ENCODE assay signal across 29 cellular contexts in genomic region chr3:99188936-99189335, GRCh38.
DNase-seq lines count a peak whose midpoint lies in the region; TF ChIP-seq lines count a peak whose summit lies in the region.
"Had no signal": no experiment of that assay in that cellular context is flagged by ENCODE, and none has a peak within 500 bp of the region (broad histone marks: within the 10 kb centered on the region; RNA-seq: fewer than 3 reads in every experiment).

No MANE protein-coding gene starts in this region.

- no peaks in the 10 kb centered on the region for H3K27me3 ChIP-seq in A673 (replicated peaks; ENCODE audit: insufficient read depth, low read depth, low read length, poor library complexity)
- H3K27me3 ChIP-seq: BE2C; BLaER1; BLaER1 treated with 17β-estradiol and CSF1 and Interleukin-3, amounts not matched to agents 10 nM and 100 nM had no signal

- no peak overlapping the region for H3K4me2 ChIP-seq in OCI-LY7 (ENCODE audit: low read length)
- H3K4me2 ChIP-seq: A549; BLaER1; BLaER1 treated with 17β-estradiol and CSF1 and Interleukin-3, amounts not matched to agents 10 nM and 100 nM had no signal

- H3K9me3 ChIP-seq in A673 (ENCODE audit: low read depth, low read length, poor library complexity, severe bottlenecking) (no peaks in the 10 kb centered on the region), SK-N-MC (ENCODE audit: low read depth, low read length) (no peaks in the 10 kb centered on the region; the same call in 1 of the 2 replicates), OCI-LY7 (ENCODE audit: low read length) (no peaks in the 10 kb centered on the region)
- H3K9me3 ChIP-seq: A549; BE2C; BLaER1; BLaER1 treated with 17β-estradiol and CSF1 and Interleukin-3, amounts not matched to agents 10 nM and 100 nM; Caco-2 had no signal

- H3K27ac ChIP-seq in A673 (ENCODE audit: low read depth, low read length, poor library complexity, severe bottlenecking) (peak overlapping the region; percentile 76), SK-N-MC (peak overlapping the region; percentile 92), OCI-LY7 (ENCODE audit: low read depth, low read length, poor library complexity, severe bottlenecking) (no peak overlapping the region)
- H3K27ac ChIP-seq: 22Rv1; A549; BLaER1; BLaER1 treated with 17β-estradiol and CSF1 and Interleukin-3, amounts not matched to agents 10 nM and 100 nM; C4-2B had no signal

- no peaks in the 10 kb centered on the region for H3K4me1 ChIP-seq in A673 (ENCODE audit: insufficient read depth, low read length, poor library complexity, severe bottlenecking)
- no peaks in the 10 kb centered on the region for H3K4me1 ChIP-seq in OCI-LY7 (ENCODE audit: insufficient read depth, low read length, poor library complexity, severe bottlenecking)
- H3K4me1 ChIP-seq: A549; BE2C; BLaER1; BLaER1 treated with 17β-estradiol and CSF1 and Interleukin-3, amounts not matched to agents 10 nM and 100 nM; Caco-2 had no signal

- no peaks in the 10 kb centered on the region for H3K79me2 ChIP-seq in OCI-LY7 (ENCODE audit: insufficient read depth, low read depth, low read length)

- no peak for TF ChIP-seq CTCF in A673 (conservative IDR thresholded peaks at IDR 0.05; ENCODE audit: low read depth, low read length)
- no peak for TF ChIP-seq CTCF in OCI-LY7 (conservative IDR thresholded peaks at IDR 0.05; ENCODE audit: low read length)

- peak overlapping the region; percentile 55 for H3K9ac ChIP-seq in SK-N-MC (ENCODE audit: insufficient read length)
- H3K9ac ChIP-seq: BLaER1; BLaER1 treated with 17β-estradiol and CSF1 and Interleukin-3, amounts not matched to agents 10 nM and 100 nM had no signal

- H3K9me2 ChIP-seq in OCI-LY7 (ENCODE audit: insufficient read depth, low read length), result no peaks in the 10 kb centered on the region

- H3K4me3 ChIP-seq in A673 (ENCODE audit: low read depth, low read length, poor library complexity, severe bottlenecking) (no peak overlapping the region), SK-N-MC (no peak overlapping the region), OCI-LY7 (ENCODE audit: low read depth, low read length, poor library complexity, severe bottlenecking) (no peak overlapping the region)
- H3K4me3 ChIP-seq: A549; BLaER1; BLaER1 treated with 17β-estradiol and CSF1 and Interleukin-3, amounts not matched to agents 10 nM and 100 nM had no signal

- H3K36me3 ChIP-seq in A673 (ENCODE audit: insufficient read depth, low read length, poor library complexity, severe bottlenecking) (no peaks in the 10 kb centered on the region), SK-N-MC (ENCODE audit: insufficient read depth, low read length) (no peaks in the 10 kb centered on the region; the same call in 1 of the 2 replicates), OCI-LY7 (ENCODE audit: insufficient read depth, low read length) (no peaks in the 10 kb centered on the region)
- H3K36me3 ChIP-seq: BE2C; BLaER1; BLaER1 treated with 17β-estradiol and CSF1 and Interleukin-3, amounts not matched to agents 10 nM and 100 nM had no signal

- POLR2A ChIA-PET in A673 (lab: Charles Lee; ENCODE audit: low non-redundant PET) (no interaction called here), OCI-LY7 (lab: Charles Lee) (interaction anchor here (0.7 kb wide), 1 partner anchor 172 kb away, joined by 3 read pairs; no protein-coding TSS in a partner anchor)

- BruUV-seq in A673 (replicated peaks; lab: Mats Ljungman, UMichigan) (no TSS peak), OCI-LY7 (replicated peaks; lab: Mats Ljungman, UMichigan) (no TSS peak)

- CTCF ChIA-PET in A673 (lab: Charles Lee), result no interaction called here
- CTCF ChIA-PET in OCI-LY7 (lab: Charles Lee; ENCODE audit: unreplicated experiment), result no interaction called here

- no peak overlapping the region for H2AFZ ChIP-seq in OCI-LY7 (ENCODE audit: low read length)

- H4K20me1 ChIP-seq in OCI-LY7 (ENCODE audit: insufficient read depth, low read length), result no peaks in the 10 kb centered on the region
- H4K20me1 ChIP-seq: BLaER1; BLaER1 treated with 17β-estradiol and CSF1 and Interleukin-3, amounts not matched to agents 10 nM and 100 nM had no signal

- intact Hi-C loops in A673 (cut with micrococcal nuclease; ENCODE audit: unreplicated experiment), result loop anchor here (1.0 to 10.0 kb wide), 3 partner anchors 14 to 564 kb away; no protein-coding TSS in a partner anchor
- intact Hi-C loops in OCI-LY7 (cut with micrococcal nuclease; ENCODE audit: unreplicated experiment), result no loop called here

- DNase-seq in A673 (ENCODE audit: low spot score), result peak; percentile 70
- DNase-seq in SK-N-MC (ENCODE audit: low read depth, low spot score), result peak; percentile 83
- no peak for DNase-seq in H4 (ENCODE audit: low spot score)
- no peak for DNase-seq in OCI-LY7 (ENCODE audit: low spot score)
- DNase-seq: 8988T; ACHN; AML-193; BE2C; C1 segment of cervical spinal cord; Caco-2; Calu3; CD4-positive, alpha-beta memory T cell; CD4-positive, alpha-beta T cell; CD4-positive, CD25-positive, alpha-beta regulatory T cell; CD8-positive, alpha-beta memory T cell; CD8-positive, alpha-beta T cell; COR-L47; DMS 273 treated with DMSO at 0.1 percent for 48 hours; DMS153; DMS53; DMS79; DMS79 treated with DMSO at 0.1 percent for 48 hours; DND-41; EL had no signal

Comparison
In these comparisons a context has a peak if more than half of its experiments do, and no peak if none do; other contexts are left out.
1. DNase-seq: peak in A673 (single experiment) and SK-N-MC (single experiment); none in H4 (single experiment) and OCI-LY7 (single experiment).